ENCODE assay signal across 1 cellular context in the genomic region with DNA sequence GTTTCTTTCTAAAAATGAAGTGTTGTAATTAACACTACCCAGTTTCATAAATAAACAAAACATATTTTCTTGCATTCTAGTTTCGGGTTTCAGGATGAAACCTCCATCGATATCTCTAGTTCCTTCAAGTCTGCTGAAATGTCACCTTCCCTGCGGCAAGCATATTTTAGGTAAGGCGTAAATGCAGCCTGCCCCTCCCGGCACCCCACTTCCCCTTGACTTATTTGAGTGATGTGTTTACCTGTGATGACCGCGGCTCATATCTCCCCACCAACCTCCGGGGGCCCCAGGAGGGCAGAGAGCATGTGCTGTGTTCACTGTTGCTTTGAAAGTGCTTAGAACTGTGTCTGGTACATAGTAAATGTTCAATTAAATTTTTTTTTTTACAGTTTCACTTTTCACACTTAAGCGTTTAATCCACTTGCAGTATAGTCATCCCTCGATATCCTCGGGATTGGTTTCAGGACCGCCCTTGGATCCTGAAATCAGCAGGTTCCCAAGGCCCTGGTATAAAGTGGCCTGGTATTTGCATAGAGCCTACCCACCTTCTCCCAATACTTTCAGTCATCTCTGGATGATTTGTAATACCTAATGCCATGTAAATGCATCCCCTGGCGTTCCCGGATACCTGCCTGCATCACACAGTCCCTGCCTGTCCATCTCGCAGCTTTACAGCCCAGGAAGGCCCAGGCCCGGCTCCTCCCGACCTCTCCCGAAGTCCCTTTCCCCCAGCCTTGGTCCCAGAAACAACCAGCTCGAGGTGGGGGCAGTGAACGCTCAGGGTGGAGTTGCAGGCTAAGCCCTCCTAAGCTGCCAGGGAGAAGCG.
A peak's percentile ranks its signal among the peaks of the same experiment; 100 is the strongest.
TF ChIP-seq lines count a peak whose summit lies in the region.

No MANE protein-coding gene starts in this region.

TF ChIP-seq in HepG2, 621 proteins besides CTCF, POLR2A, EP300 and RAD21 (continued from another document):
- TF ChIP-seq CBX2 (IDR thresholded peaks at IDR 0.05; ENCODE audit: low read depth, low read length), result peak; percentile 64; the same call in 1 of the 2 replicates
- no peak for TF ChIP-seq CBX2 (CRISPR knock-in tag; IDR thresholded peaks at IDR 0.05; ENCODE audit: low read depth)
- TF ChIP-seq ZBTB8A (CRISPR knock-in tag; IDR thresholded peaks at IDR 0.05; ENCODE audit: borderline replicate concordance, low read depth), result no peak
- no peak for TF ChIP-seq SIN3B (IDR thresholded peaks at IDR 0.05; ENCODE audit: low read length)
- TF ChIP-seq, protein P1, sequence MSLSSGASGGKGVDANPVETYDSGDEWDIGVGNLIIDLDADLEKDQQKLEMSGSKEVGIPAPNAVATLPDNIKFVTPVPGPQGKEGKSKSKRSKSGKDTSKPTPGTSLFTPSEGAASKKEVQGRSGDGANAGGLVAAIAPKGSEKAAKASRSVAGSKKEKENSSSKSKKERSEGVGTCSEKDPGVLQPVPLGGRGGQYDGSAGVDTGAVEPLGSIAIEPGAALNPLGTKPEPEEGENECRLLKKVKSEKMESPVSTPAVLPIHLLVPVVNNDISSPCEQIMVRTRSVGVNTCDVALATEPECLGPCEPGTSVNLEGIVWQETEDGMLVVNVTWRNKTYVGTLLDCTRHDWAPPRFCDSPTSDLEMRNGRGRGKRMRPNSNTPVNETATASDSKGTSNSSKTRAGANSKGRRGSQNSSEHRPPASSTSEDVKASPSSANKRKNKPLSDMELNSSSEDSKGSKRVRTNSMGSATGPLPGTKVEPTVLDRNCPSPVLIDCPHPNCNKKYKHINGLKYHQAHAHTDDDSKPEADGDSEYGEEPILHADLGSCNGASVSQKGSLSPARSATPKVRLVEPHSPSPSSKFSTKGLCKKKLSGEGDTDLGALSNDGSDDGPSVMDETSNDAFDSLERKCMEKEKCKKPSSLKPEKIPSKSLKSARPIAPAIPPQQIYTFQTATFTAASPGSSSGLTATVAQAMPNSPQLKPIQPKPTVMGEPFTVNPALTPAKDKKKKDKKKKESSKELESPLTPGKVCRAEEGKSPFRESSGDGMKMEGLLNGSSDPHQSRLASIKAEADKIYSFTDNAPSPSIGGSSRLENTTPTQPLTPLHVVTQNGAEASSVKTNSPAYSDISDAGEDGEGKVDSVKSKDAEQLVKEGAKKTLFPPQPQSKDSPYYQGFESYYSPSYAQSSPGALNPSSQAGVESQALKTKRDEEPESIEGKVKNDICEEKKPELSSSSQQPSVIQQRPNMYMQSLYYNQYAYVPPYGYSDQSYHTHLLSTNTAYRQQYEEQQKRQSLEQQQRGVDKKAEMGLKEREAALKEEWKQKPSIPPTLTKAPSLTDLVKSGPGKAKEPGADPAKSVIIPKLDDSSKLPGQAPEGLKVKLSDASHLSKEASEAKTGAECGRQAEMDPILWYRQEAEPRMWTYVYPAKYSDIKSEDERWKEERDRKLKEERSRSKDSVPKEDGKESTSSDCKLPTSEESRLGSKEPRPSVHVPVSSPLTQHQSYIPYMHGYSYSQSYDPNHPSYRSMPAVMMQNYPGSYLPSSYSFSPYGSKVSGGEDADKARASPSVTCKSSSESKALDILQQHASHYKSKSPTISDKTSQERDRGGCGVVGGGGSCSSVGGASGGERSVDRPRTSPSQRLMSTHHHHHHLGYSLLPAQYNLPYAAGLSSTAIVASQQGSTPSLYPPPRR (CRISPR knock-in tag; IDR thresholded peaks at IDR 0.05; ENCODE audit: borderline replicate concordance), result no peak
- no peak for TF ChIP-seq ZNF589 (CRISPR knock-in tag; conservative IDR thresholded peaks at IDR 0.05)
- TF ChIP-seq FOXK1 (CRISPR knock-in tag; IDR thresholded peaks at IDR 0.05; ENCODE audit: borderline replicate concordance, low read depth), result no peak
- TF ChIP-seq JUN (CRISPR knock-in tag; IDR thresholded peaks at IDR 0.05), result no peak
- no peak for TF ChIP-seq ZNF777 (CRISPR knock-in tag; IDR thresholded peaks at IDR 0.05)
- no peak for TF ChIP-seq TARDBP (CRISPR knock-in tag; IDR thresholded peaks at IDR 0.05)
- TF ChIP-seq, protein P2, sequence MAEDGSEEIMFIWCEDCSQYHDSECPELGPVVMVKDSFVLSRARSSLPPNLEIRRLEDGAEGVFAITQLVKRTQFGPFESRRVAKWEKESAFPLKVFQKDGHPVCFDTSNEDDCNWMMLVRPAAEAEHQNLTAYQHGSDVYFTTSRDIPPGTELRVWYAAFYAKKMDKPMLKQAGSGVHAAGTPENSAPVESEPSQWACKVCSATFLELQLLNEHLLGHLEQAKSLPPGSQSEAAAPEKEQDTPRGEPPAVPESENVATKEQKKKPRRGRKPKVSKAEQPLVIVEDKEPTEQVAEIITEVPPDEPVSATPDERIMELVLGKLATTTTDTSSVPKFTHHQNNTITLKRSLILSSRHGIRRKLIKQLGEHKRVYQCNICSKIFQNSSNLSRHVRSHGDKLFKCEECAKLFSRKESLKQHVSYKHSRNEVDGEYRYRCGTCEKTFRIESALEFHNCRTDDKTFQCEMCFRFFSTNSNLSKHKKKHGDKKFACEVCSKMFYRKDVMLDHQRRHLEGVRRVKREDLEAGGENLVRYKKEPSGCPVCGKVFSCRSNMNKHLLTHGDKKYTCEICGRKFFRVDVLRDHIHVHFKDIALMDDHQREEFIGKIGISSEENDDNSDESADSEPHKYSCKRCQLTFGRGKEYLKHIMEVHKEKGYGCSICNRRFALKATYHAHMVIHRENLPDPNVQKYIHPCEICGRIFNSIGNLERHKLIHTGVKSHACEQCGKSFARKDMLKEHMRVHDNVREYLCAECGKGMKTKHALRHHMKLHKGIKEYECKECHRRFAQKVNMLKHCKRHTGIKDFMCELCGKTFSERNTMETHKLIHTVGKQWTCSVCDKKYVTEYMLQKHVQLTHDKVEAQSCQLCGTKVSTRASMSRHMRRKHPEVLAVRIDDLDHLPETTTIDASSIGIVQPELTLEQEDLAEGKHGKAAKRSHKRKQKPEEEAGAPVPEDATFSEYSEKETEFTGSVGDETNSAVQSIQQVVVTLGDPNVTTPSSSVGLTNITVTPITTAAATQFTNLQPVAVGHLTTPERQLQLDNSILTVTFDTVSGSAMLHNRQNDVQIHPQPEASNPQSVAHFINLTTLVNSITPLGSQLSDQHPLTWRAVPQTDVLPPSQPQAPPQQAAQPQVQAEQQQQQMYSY (CRISPR knock-in tag; IDR thresholded peaks at IDR 0.05), result no peak
- TF ChIP-seq ZNF124 (CRISPR knock-in tag; IDR thresholded peaks at IDR 0.05), result no peak
- TF ChIP-seq TBL1XR1 (IDR thresholded peaks at IDR 0.05; ENCODE audit: borderline replicate concordance, low read length, partially characterized antibody), result no peak
- TF ChIP-seq FOXP1 (IDR thresholded peaks at IDR 0.05), result no peak
- 0 out of 2 replicates have a peak, but pooled peaks have one; percentile 17 for TF ChIP-seq FOXP1 (CRISPR knock-in tag; IDR thresholded peaks at IDR 0.05)
- TF ChIP-seq, protein P3, sequence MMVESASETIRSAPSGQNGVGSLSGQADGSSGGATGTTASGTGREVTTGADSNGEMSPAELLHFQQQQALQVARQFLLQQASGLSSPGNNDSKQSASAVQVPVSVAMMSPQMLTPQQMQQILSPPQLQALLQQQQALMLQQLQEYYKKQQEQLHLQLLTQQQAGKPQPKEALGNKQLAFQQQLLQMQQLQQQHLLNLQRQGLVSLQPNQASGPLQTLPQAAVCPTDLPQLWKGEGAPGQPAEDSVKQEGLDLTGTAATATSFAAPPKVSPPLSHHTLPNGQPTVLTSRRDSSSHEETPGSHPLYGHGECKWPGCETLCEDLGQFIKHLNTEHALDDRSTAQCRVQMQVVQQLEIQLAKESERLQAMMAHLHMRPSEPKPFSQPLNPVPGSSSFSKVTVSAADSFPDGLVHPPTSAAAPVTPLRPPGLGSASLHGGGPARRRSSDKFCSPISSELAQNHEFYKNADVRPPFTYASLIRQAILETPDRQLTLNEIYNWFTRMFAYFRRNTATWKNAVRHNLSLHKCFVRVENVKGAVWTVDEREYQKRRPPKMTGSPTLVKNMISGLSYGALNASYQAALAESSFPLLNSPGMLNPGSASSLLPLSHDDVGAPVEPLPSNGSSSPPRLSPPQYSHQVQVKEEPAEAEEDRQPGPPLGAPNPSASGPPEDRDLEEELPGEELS (CRISPR knock-in tag; IDR thresholded peaks at IDR 0.05), result peak; percentile 28; the same call in 1 of the 2 replicates
- 0 out of 2 replicates have a peak, but pooled peaks have one; percentile 23 for TF ChIP-seq EZH2 (conservative IDR thresholded peaks at IDR 0.05; ENCODE audit: low read depth, low read length)
- TF ChIP-seq MEIS2 (CRISPR knock-in tag; IDR thresholded peaks at IDR 0.05), result peak; percentile 50; the same call in 1 of the 2 replicates
- TF ChIP-seq ZNF619 (CRISPR knock-in tag; IDR thresholded peaks at IDR 0.05), result no peak
- TF ChIP-seq, protein P4, sequence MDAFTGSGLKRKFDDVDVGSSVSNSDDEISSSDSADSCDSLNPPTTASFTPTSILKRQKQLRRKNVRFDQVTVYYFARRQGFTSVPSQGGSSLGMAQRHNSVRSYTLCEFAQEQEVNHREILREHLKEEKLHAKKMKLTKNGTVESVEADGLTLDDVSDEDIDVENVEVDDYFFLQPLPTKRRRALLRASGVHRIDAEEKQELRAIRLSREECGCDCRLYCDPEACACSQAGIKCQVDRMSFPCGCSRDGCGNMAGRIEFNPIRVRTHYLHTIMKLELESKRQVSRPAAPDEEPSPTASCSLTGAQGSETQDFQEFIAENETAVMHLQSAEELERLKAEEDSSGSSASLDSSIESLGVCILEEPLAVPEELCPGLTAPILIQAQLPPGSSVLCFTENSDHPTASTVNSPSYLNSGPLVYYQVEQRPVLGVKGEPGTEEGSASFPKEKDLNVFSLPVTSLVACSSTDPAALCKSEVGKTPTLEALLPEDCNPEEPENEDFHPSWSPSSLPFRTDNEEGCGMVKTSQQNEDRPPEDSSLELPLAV (CRISPR knock-in tag; conservative IDR thresholded peaks at IDR 0.05; ENCODE audit: low read depth), result no peak
- TF ChIP-seq ZNF180 (CRISPR knock-in tag; IDR thresholded peaks at IDR 0.05; ENCODE audit: borderline replicate concordance, low read depth), result no peak
- TF ChIP-seq, protein P5, sequence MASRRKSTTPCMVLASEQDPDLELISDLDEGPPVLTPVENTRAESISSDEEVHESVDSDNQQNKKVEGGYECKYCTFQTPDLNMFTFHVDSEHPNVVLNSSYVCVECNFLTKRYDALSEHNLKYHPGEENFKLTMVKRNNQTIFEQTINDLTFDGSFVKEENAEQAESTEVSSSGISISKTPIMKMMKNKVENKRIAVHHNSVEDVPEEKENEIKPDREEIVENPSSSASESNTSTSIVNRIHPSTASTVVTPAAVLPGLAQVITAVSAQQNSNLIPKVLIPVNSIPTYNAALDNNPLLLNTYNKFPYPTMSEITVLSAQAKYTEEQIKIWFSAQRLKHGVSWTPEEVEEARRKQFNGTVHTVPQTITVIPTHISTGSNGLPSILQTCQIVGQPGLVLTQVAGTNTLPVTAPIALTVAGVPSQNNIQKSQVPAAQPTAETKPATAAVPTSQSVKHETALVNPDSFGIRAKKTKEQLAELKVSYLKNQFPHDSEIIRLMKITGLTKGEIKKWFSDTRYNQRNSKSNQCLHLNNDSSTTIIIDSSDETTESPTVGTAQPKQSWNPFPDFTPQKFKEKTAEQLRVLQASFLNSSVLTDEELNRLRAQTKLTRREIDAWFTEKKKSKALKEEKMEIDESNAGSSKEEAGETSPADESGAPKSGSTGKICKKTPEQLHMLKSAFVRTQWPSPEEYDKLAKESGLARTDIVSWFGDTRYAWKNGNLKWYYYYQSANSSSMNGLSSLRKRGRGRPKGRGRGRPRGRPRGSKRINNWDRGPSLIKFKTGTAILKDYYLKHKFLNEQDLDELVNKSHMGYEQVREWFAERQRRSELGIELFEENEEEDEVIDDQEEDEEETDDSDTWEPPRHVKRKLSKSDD (CRISPR knock-in tag; IDR thresholded peaks at IDR 0.05; ENCODE audit: low read depth), result no peak
